8 cellular contexts compared by ENCODE assay signal in the genomic region with DNA sequence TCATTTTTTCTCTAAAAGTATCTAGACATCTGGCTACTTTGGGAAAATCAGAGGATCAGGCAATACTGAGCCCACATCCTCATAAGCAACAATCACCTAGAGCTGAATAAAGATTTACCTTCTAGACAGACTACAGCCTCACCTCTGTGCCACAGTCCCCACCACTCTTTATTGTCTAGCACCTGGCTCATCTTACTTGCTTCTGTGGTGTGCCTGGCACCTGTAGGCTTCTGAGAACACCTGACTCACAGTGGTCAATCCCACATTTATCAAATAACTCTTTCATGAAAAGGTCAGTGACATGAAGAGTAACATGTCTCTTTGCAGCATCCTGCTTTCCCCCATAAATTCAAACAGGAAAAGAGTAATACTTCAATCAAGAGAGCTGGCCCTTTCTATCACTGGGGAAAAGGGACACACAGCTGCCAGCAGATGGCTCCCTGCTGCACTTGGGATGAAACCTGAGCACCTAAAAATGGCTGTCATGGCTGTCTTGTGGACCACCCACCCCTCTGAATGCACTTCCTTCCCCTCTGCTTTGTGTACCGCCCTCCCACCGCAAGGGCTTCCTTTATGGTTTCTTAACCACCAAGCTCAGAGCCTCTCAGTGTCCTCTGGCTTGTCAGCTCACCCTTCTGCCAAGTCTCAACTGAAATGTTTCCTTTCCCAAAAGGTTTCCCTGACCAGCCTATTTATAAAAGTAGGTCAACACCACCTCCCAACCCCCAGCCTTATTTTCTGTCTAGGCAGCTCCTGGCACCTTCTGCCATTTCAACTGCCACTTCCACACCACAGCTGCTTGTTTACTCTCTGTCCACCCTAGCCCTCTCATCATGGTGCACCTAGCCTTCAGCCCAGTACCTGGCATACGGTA. TPM values are rescaled to one million over a fixed set of nuclear protein-coding genes. Genes with fewer than 3 reads are reported as not detected.
DNase-seq lines count a peak whose midpoint lies in the region; ATAC-seq and TF ChIP-seq lines count a peak whose summit lies in the region.

No MANE protein-coding gene starts in this region.

- TF ChIP-seq CTCF in MM.1S (IDR thresholded peaks at IDR 0.05; ENCODE audit: low read length) (peak; percentile 69), colonic mucosa (IDR thresholded peaks at IDR 0.05) (no peak), lung (IDR thresholded peaks at IDR 0.05; ENCODE audit: control extremely low read depth, extremely low read depth) (peak; percentile 31)

- 0 out of 2 replicates have a peak overlapping the region, but pooled peaks have one; percentile 3 for H2AFZ ChIP-seq in MM.1S (ENCODE audit: low read length)

- H3K4me2 ChIP-seq in MM.1S (ENCODE audit: low read depth, low read length) = peak overlapping the region; percentile 78

- H3K9me3 ChIP-seq in MM.1S (replicated peaks; ENCODE audit: insufficient read depth, low read length) = no peaks in the 10 kb centered on the region
- H3K9me3 ChIP-seq in colonic mucosa = no peaks in the 10 kb centered on the region
- H3K9me3 ChIP-seq in lung (ENCODE audit: control insufficient read depth in 2 of 2, insufficient read depth in 1 of 2, low read length in 1 of 2) = no peaks in the 10 kb centered on the region

- H3K27me3 ChIP-seq in MM.1S (replicated peaks; ENCODE audit: insufficient read depth, low read length) (no peaks in the 10 kb centered on the region), colonic mucosa (no peaks in the 10 kb centered on the region), lung (ENCODE audit: control insufficient read depth, insufficient read depth) (no peaks in the 10 kb centered on the region)

- peaks cover 46% of the 10 kb centered on the region for H3K79me2 ChIP-seq in MM.1S (ENCODE audit: low read length)

- ATAC-seq in activated CD4-positive, CD25-positive, alpha-beta regulatory T cell treated with anti-CD3 and anti-CD28 coated beads, Interleukin-2, amount 50 U/mL, for 24 hours = peak; percentile 53 to 69
- ATAC-seq in lung (ENCODE audit: insufficient read depth, low FRiP score) = no peak
- ATAC-seq in GM19455 (IDR thresholded peaks at IDR 0.05; ENCODE audit: unreplicated experiment) = no peak

- H3F3A ChIP-seq in MM.1S (ENCODE audit: insufficient read depth, low read length) = peaks cover 38% of the 10 kb centered on the region

- peak; percentile 40 for DNase-seq in EL
- peak; percentile 92 for DNase-seq in MM.1S
- DNase-seq in colonic mucosa = peak; percentile 33
- DNase-seq in lung (ENCODE audit: low spot score) = no peak
- DNase-seq in substantia nigra (lab: John Stamatoyannopoulos, UW) = peak in 30 of 49 donors; percentile 5 to 61 (median 26)
- no peak for DNase-seq in GOT3 (lab: John Stamatoyannopoulos, UW)

- H3K4me3 ChIP-seq in MM.1S (ENCODE audit: low read length) (peak overlapping the region; percentile 24), colonic mucosa (no peak overlapping the region), lung (no peak overlapping the region)

- H3K9ac ChIP-seq in MM.1S (ENCODE audit: low read length) (peak overlapping the region; percentile 54), colonic mucosa (ENCODE audit: low read depth in 2 of 2, low read length in 2 of 2) (no peak overlapping the region)

- H3K4me1 ChIP-seq in MM.1S (ENCODE audit: low read length) (peaks cover 41% of the 10 kb centered on the region), colonic mucosa (no peaks in the 10 kb centered on the region), lung (ENCODE audit: control insufficient read depth in 2 of 2, insufficient read depth in 2 of 2, low read length in 2 of 2) (peaks cover 2 to 4% of the 10 kb centered on the region in 2 donors)

- H3K36me3 ChIP-seq in MM.1S (replicated peaks; ENCODE audit: insufficient read depth, low read length) (peaks cover 10% of the 10 kb centered on the region), colonic mucosa (peaks cover 36% of the 10 kb centered on the region), lung (ENCODE audit: control insufficient read depth in 2 of 2, insufficient read depth in 2 of 2, low read length in 2 of 2) (peaks cover 49% of the 10 kb centered on the region in 2 donors)

- intact Hi-C loops in colonic mucosa (cut with DNase I) = no loop called here

- no peaks in the 10 kb centered on the region for H3K9me2 ChIP-seq in MM.1S (replicated peaks; ENCODE audit: insufficient read depth, low read length)

- 16 to 35% methylated on average over 3 of the region's 3 CpGs for WGBS in lung, 2 donors

- peak overlapping the region; percentile 97 for H3K27ac ChIP-seq in MM.1S (ENCODE audit: low read length)
- no peak overlapping the region for H3K27ac ChIP-seq in colonic mucosa
- H3K27ac ChIP-seq in lung (ENCODE audit: low read depth in 1 of 2, low read length in 1 of 2) = peak overlapping the region in 1 of 2 donors; percentile 35
- H3K27ac ChIP-seq in substantia nigra (ENCODE audit: low read depth, low read length, poor library complexity, severe bottlenecking) = no peak overlapping the region

- no peaks in the 10 kb centered on the region for H4K20me1 ChIP-seq in MM.1S (ENCODE audit: insufficient read depth, low read length)

RNA-seq across cellular contexts. Expression of gene TFIP11, which starts 9.3 kb away (rescaled TPM):
- total RNA-seq in colonic mucosa (10 to 100 TPM; 31.8 to 36.4 TPM), lung (10 to 100 TPM; 25.5 to 37.2 TPM)
- 10 to 100 TPM; 18.4 to 23.5 TPM for polyA plus RNA-seq in lung

RNA-seq across cellular contexts. Expression of gene SRRD, which starts 19.2 kb away (rescaled TPM):
- total RNA-seq in colonic mucosa (10 to 100 TPM; 11.8 to 16.4 TPM), lung (10 to 100 TPM; 15.6 to 17.6 TPM)
- 10 to 100 TPM in 1 of 2 donors, 1 to 10 TPM in 1; 8.5 to 11.8 TPM for polyA plus RNA-seq in lung

RNA-seq across cellular contexts. Expression of gene HPS4, which starts 19.3 kb away (rescaled TPM):
- total RNA-seq in colonic mucosa (10 to 100 TPM; 23.8 to 26.3 TPM), lung (10 to 100 TPM; 31.6 to 48.5 TPM)
- 10 to 100 TPM; 14.0 to 15.1 TPM for polyA plus RNA-seq in lung

Comparison
In these comparisons a context has a peak if more than half of its experiments do, and no peak if none do; other contexts are left out.
1. DNase-seq: peak in EL (single experiment), MM.1S (single experiment), colonic mucosa (single experiment) and substantia nigra (30 of 49); none in lung (single experiment) and GOT3 (single experiment).
2. ATAC-seq: peak in activated CD4-positive, CD25-positive, alpha-beta regulatory T cell treated with anti-CD3 and anti-CD28 coated beads, Interleukin-2, amount 50 U/mL, for 24 hours (2 of 2); none in lung (single experiment) and GM19455 (single experiment).